10 cellular contexts compared by ENCODE assay signal in genomic region chr12:6427796-6428195, GRCh38. TPM values are rescaled to one million over a fixed set of nuclear protein-coding genes. Genes with fewer than 3 reads are reported as not detected.
DNase-seq lines count a peak whose midpoint lies in the region; ATAC-seq, FAIRE-seq and TF ChIP-seq lines count a peak whose summit lies in the region.
"Not testable (repeated sequence)": the region's sequence is repeated elsewhere in the genome, so short reads cannot be mapped to it uniquely, and the experiment has no call there.
"Had no signal": no experiment of that assay in that cellular context is flagged by ENCODE, and none has a peak within 500 bp of the region (broad histone marks: within the 10 kb centered on the region; RNA-seq: fewer than 3 reads in every experiment).

No MANE protein-coding gene starts in this region.

- DNase-seq in activated B cell treated with CpG ODN at 0.5 μM for 24 hours; activated T-cell treated with anti-CD3 and anti-CD28 coated beads, Interleukin-2, amount 50 U/mL, for 24 hours; spleen: not testable (repeated sequence)
- peak; percentile 16 for DNase-seq in kidney
- DNase-seq in upper lobe of right lung: peak; percentile 20

- not testable (repeated sequence) for H3K27me3 ChIP-seq in DOHH2 (ENCODE audit: control insufficient read depth, low read length); OCI-LY1 (ENCODE audit: insufficient read depth, low read length); spleen (replicated peaks in 1 of 7); upper lobe of right lung

- H3K36me3 Mint-ChIP-seq in activated B cell treated with CpG ODN at 0.5 μM for 24 hours (ENCODE audit: low read depth); activated T-cell treated with anti-CD3 and anti-CD28 coated beads, Interleukin-2, amount 50 U/mL, for 24 hours (ENCODE audit: low read depth); activated naive CD8-positive, alpha-beta T cell: not testable (repeated sequence)

- ATAC-seq in activated B cell treated with CpG ODN at 0.5 μM for 24 hours (ENCODE audit: low read depth); upper lobe of right lung: not testable (repeated sequence)

- H3K9ac ChIP-seq in OCI-LY1 (ENCODE audit: low read length): peak overlapping the region; percentile 70; the same call in 1 of the 2 replicates
- not testable (repeated sequence) for H3K9ac ChIP-seq in kidney (ENCODE audit: low read length in 2 of 2)

- FAIRE-seq in kidney (lab: Jason Lieb, UNC): not testable (repeated sequence)

- H3K4me3 ChIP-seq in DOHH2 (ENCODE audit: low read length) (peak overlapping the region; percentile 71), OCI-LY1 (ENCODE audit: low read depth, low read length, poor library complexity, severe bottlenecking) (peak overlapping the region; percentile 38), spleen (peak overlapping the region in 2 of 8 donors; percentile 13 to 45)
- not testable (repeated sequence) for H3K4me3 ChIP-seq in kidney (ENCODE audit: low read length in 2 of 2); upper lobe of right lung

- TF ChIP-seq CTCF in DOHH2 (IDR thresholded peaks at IDR 0.05; ENCODE audit: low read depth, low read length, poor library complexity, severe bottlenecking); OCI-LY1 (IDR thresholded peaks at IDR 0.05; ENCODE audit: low read length); activated B cell treated with CpG ODN at 0.5 μM for 24 hours (IDR thresholded peaks at IDR 0.05); kidney (IDR thresholded peaks at IDR 0.05; ENCODE audit: borderline replicate concordance, extremely low read depth, insufficient read depth); spleen (IDR thresholded peaks at IDR 0.05 in 8 of 11, conservative IDR thresholded peaks at IDR 0.05 in 3 of 11); upper lobe of right lung (IDR thresholded peaks at IDR 0.05): not testable (repeated sequence)

- H4K20me1 ChIP-seq in DOHH2 (ENCODE audit: control insufficient read depth, insufficient read depth, low read depth, low read length); OCI-LY1 (ENCODE audit: insufficient read depth, low read length): not testable (repeated sequence)

- peak overlapping the region; percentile 76 for H3K4me3 Mint-ChIP-seq in activated B cell treated with CpG ODN at 0.5 μM for 24 hours
- peak overlapping the region; percentile 77 for H3K4me3 Mint-ChIP-seq in activated T-cell treated with anti-CD3 and anti-CD28 coated beads, Interleukin-2, amount 50 U/mL, for 24 hours
- peak overlapping the region; percentile 84 for H3K4me3 Mint-ChIP-seq in activated naive CD8-positive, alpha-beta T cell

- TF ChIP-seq POLR2A in spleen (IDR thresholded peaks at IDR 0.05): not testable (repeated sequence)

- not testable (repeated sequence) for H3K9me3 Mint-ChIP-seq in activated B cell treated with CpG ODN at 0.5 μM for 24 hours; activated T-cell treated with anti-CD3 and anti-CD28 coated beads, Interleukin-2, amount 50 U/mL, for 24 hours; activated naive CD8-positive, alpha-beta T cell (ENCODE audit: low read depth)

- H3K27me3 Mint-ChIP-seq in activated B cell treated with CpG ODN at 0.5 μM for 24 hours; activated T-cell treated with anti-CD3 and anti-CD28 coated beads, Interleukin-2, amount 50 U/mL, for 24 hours; activated naive CD8-positive, alpha-beta T cell: not testable (repeated sequence)

- peak overlapping the region; percentile 99 for H3K27ac Mint-ChIP-seq in activated B cell treated with CpG ODN at 0.5 μM for 24 hours
- H3K27ac Mint-ChIP-seq in activated T-cell treated with anti-CD3 and anti-CD28 coated beads, Interleukin-2, amount 50 U/mL, for 24 hours: peak overlapping the region; percentile 99
- H3K27ac Mint-ChIP-seq in activated naive CD8-positive, alpha-beta T cell: peak overlapping the region; percentile 99

- not testable (repeated sequence) for H3K79me2 ChIP-seq in DOHH2 (ENCODE audit: control insufficient read depth, low read length); OCI-LY1 (ENCODE audit: insufficient read depth, low read length)

- H3K9me2 ChIP-seq in DOHH2 (replicated peaks; ENCODE audit: control insufficient read depth, low read length); OCI-LY1 (ENCODE audit: low read depth, low read length): not testable (repeated sequence)

- peaks cover 73% of the 10 kb centered on the region for H3F3A ChIP-seq in DOHH2 (ENCODE audit: control insufficient read depth, insufficient read depth)
- not testable (repeated sequence) for H3F3A ChIP-seq in OCI-LY1 (ENCODE audit: insufficient read depth, low read length)

- CTCF ChIA-PET in activated B cell treated with CpG ODN at 0.5 μM for 24 hours (lab: Charles Lee): interaction anchor here (1.0 to 7.6 kb wide), 3 partner anchors 35 to 112 kb away, joined by 3 to 276 read pairs (median 111); partner anchors contain the start of gene VAMP1

- H3K27ac ChIP-seq in DOHH2 (ENCODE audit: low read depth, low read length): peak overlapping the region; percentile 98
- H3K27ac ChIP-seq in OCI-LY1 (ENCODE audit: low read depth, low read length, poor library complexity, severe bottlenecking): peak overlapping the region; percentile 100
- H3K27ac ChIP-seq in kidney (ENCODE audit: low read depth in 2 of 2, low read length in 2 of 2); upper lobe of right lung: not testable (repeated sequence)
- peak overlapping the region; percentile 49 to 88 (median 82) for H3K27ac ChIP-seq in spleen

- not testable (repeated sequence) for H3K36me3 ChIP-seq in DOHH2 (ENCODE audit: control insufficient read depth, low read length); OCI-LY1 (ENCODE audit: insufficient read depth, low read length); kidney (ENCODE audit: control insufficient read depth in 1 of 2, insufficient read depth in 2 of 2, low read length in 2 of 2); spleen; upper lobe of right lung

- intact Hi-C loops in activated B cell treated with CpG ODN at 0.5 μM for 24 hours (cut with micrococcal nuclease) (loop anchor here (1.0 to 10.0 kb wide), 8 partner anchors 16 to 1547 kb away; partner anchors contain the start of genes CDCA3, PTPN6, TAPBPL and USP5), spleen (cut with DNase I; ENCODE audit: low total_unique reads) (loop anchor here (5.0 kb wide), 1 partner anchor 35 kb away; no protein-coding TSS in a partner anchor)
- intact Hi-C loops in kidney (cut with DNase I); upper lobe of right lung (cut with DNase I): not testable (repeated sequence)

- H3K4me1 ChIP-seq in DOHH2 (ENCODE audit: control insufficient read depth, low read length) (peaks cover 98% of the 10 kb centered on the region), OCI-LY1 (ENCODE audit: insufficient read depth, low read length, severe bottlenecking) (peaks cover 91% of the 10 kb centered on the region), kidney (ENCODE audit: control insufficient read depth in 1 of 2, insufficient read depth in 1 of 2, low read depth in 1 of 2, low read length in 2 of 2) (peaks cover 7 to 16% of the 10 kb centered on the region in 2 donors), spleen (peaks cover 22 to 93% (median 64%) of the 10 kb centered on the region in 6 donors), upper lobe of right lung (peaks cover 25% of the 10 kb centered on the region)

- not testable (repeated sequence) for H3K9me3 ChIP-seq in DOHH2 (ENCODE audit: control insufficient read depth, insufficient read depth, low read length); OCI-LY1 (ENCODE audit: low read length); kidney (ENCODE audit: control insufficient read depth in 1 of 2, low read length in 2 of 2); spleen; upper lobe of right lung

- not testable (repeated sequence) for H2AFZ ChIP-seq in OCI-LY1 (ENCODE audit: low read length)

- 67 to 87% (median 85%) methylated on average over 10 of the region's 10 CpGs for WGBS in spleen, 5 donors

- peak overlapping the region; percentile 90 for H3K4me2 ChIP-seq in DOHH2 (ENCODE audit: low read length)
- peak overlapping the region; percentile 67 for H3K4me2 ChIP-seq in OCI-LY1 (ENCODE audit: low read length)

- H3K4me1 Mint-ChIP-seq in activated B cell treated with CpG ODN at 0.5 μM for 24 hours: peaks cover 68% of the 10 kb centered on the region
- peaks cover 80% of the 10 kb centered on the region for H3K4me1 Mint-ChIP-seq in activated T-cell treated with anti-CD3 and anti-CD28 coated beads, Interleukin-2, amount 50 U/mL, for 24 hours (ENCODE audit: low read depth)
- peaks cover 75% of the 10 kb centered on the region for H3K4me1 Mint-ChIP-seq in activated naive CD8-positive, alpha-beta T cell (ENCODE audit: low read depth)

- POLR2A ChIA-PET in activated B cell treated with CpG ODN at 0.5 μM for 24 hours (lab: Charles Lee): interaction anchor here (0.7 to 8.6 kb wide), 12 partner anchors 7 to 464 kb away, joined by 4 to 200 read pairs (median 14); partner anchors contain the start of genes CD27, GAPDH, MRPL51 and TAPBPL

RNA-seq across cellular contexts. Expression of gene CD27, which starts 17.0 kb away (rescaled TPM):
- 39.3 and 43.8 TPM in 2 replicates for total RNA-seq in activated B cell treated with CpG ODN at 0.5 μM for 24 hours
- 6.6 TPM for total RNA-seq in kidney
- not detected for polyA plus RNA-seq in kidney (ENCODE audit: insufficient read depth, low read depth, low replicate concordance)
- 10 to 100 TPM; 49.2 to 97.2 (median 59.2) TPM for total RNA-seq in spleen
- 100 to 1,000 TPM; 128 to 193 (median 178) TPM for polyA plus RNA-seq in spleen
- total RNA-seq in upper lobe of right lung: 1.5 TPM
- total RNA-seq: Caco-2, PC-3 had no signal

RNA-seq across cellular contexts. Expression of gene TAPBPL, which starts 24.0 kb away (rescaled TPM):
- 52.5 and 64.0 TPM in 2 replicates for total RNA-seq in activated B cell treated with CpG ODN at 0.5 μM for 24 hours
- total RNA-seq in kidney: 44.7 TPM
- 34.5 TPM for polyA plus RNA-seq in kidney (ENCODE audit: insufficient read depth, low read depth, low replicate concordance)
- 10 to 100 TPM; 35.6 to 50.1 (median 42.0) TPM for total RNA-seq in spleen
- 10 to 100 TPM; 15.0 to 17.1 (median 15.9) TPM for polyA plus RNA-seq in spleen
- 28.4 TPM for total RNA-seq in upper lobe of right lung

RNA-seq across cellular contexts. Expression of gene VAMP1, which starts 42.7 kb away (rescaled TPM):
- 32.9 and 34.5 TPM in 2 replicates for total RNA-seq in activated B cell treated with CpG ODN at 0.5 μM for 24 hours
- 13.2 TPM for total RNA-seq in kidney
- 4.9 TPM for polyA plus RNA-seq in kidney (ENCODE audit: insufficient read depth, low read depth, low replicate concordance)
- 10 to 100 TPM; 18.5 to 32.5 (median 24.2) TPM for total RNA-seq in spleen
- polyA plus RNA-seq in spleen: 10 to 100 TPM; 11.0 to 20.7 (median 17.9) TPM
- 6.3 TPM for total RNA-seq in upper lobe of right lung

RNA-seq across cellular contexts. Expression of gene LTBR, which starts 43.8 kb away (rescaled TPM):
- total RNA-seq in activated B cell treated with CpG ODN at 0.5 μM for 24 hours (0.33 TPM in 1 of 2 replicates, not detected in the other), kidney (114 TPM), spleen (100 to 1,000 TPM in 3 of 7 donors, 10 to 100 TPM in 4; 49.0 to 155 (median 87.8) TPM), upper lobe of right lung (156 TPM)
- polyA plus RNA-seq in kidney (ENCODE audit: insufficient read depth, low read depth, low replicate concordance) (77.8 TPM), spleen (10 to 100 TPM; 14.4 to 29.2 (median 15.7) TPM)

RNA-seq across cellular contexts. Expression of gene SCNN1A, which starts 52.4 kb away (rescaled TPM):
- total RNA-seq in activated B cell treated with CpG ODN at 0.5 μM for 24 hours (not detected in 2 replicates), kidney (452 TPM), spleen (1 to 10 TPM in 6 of 7 donors, under 1 TPM in 1; 0.84 to 8.6 (median 2.0) TPM), upper lobe of right lung (199 TPM)
- polyA plus RNA-seq in kidney (ENCODE audit: insufficient read depth, low read depth, low replicate concordance) (225 TPM), spleen (under 1 TPM; 0.17 to 0.22 (median 0.18) TPM)
